23 cellular contexts compared by ENCODE assay signal in genomic region chr2:193581807-193582206, GRCh38.
"Had no signal": no experiment of that assay in that cellular context is flagged by ENCODE, and none has a peak within 500 bp of the region (broad histone marks: within the 10 kb centered on the region; RNA-seq: fewer than 3 reads in every experiment).

No MANE protein-coding gene starts in this region.

- H3K4me1 Mint-ChIP-seq: activated CD4-positive, alpha-beta T cell treated with anti-CD3 and anti-CD28 coated beads, Interleukin-2, amount 10 ng/mL, durations not matched to agents 7 days and 5 days; brain; natural killer cell had no signal

- H3K4me1 ChIP-seq: lower lobe of right lung, parathyroid adenoma, stomach, vagina had no signal

- H3K9ac ChIP-seq: parathyroid adenoma had no signal

- H3K9me3 ChIP-seq: lower lobe of right lung, right lobe of liver, stomach, vagina had no signal

- ATAC-seq: activated CD4-positive, CD25-positive, alpha-beta regulatory T cell treated with anti-CD3 and anti-CD28 coated beads, Interleukin-2, amount 50 U/mL, for 24 hours; activated CD8-positive, alpha-beta T cell treated with anti-CD3 and anti-CD28 coated beads, Interleukin-2, amount 10 ng/mL, durations not matched to agents 7 days and 5 days; left colon; lower lobe of right lung; natural killer cell had no signal

- H3K27me3 ChIP-seq: dorsolateral prefrontal cortex, hepatocyte, right lobe of liver, stomach, vagina had no signal

- H3K27me3 Mint-ChIP-seq: activated CD4-positive, alpha-beta T cell treated with anti-CD3 and anti-CD28 coated beads, Interleukin-2, amount 10 ng/mL, durations not matched to agents 7 days and 5 days; activated T-cell treated with anti-CD3 and anti-CD28 coated beads, Interleukin-2, amount 50 U/mL, for 24 hours had no signal

- H3K9me3 Mint-ChIP-seq: activated CD4-positive, alpha-beta T cell treated with anti-CD3 and anti-CD28 coated beads, Interleukin-2, amount 10 ng/mL, durations not matched to agents 7 days and 5 days; activated T-cell treated with anti-CD3 and anti-CD28 coated beads, Interleukin-2, amount 50 U/mL, for 24 hours; activated T-helper 2 cell treated with anti-CD3 and anti-CD28 coated beads, Interferon-gamma antibody, Interleukin-2, Interleukin-4, amounts not matched to agents 10 μg/mL and 5 μg/mL and 100 μg/mL, durations not matched to agents 14 hours and 24 hours and 36 hours had no signal

- H3K36me3 Mint-ChIP-seq: brain, natural killer cell had no signal

- H3K27ac Mint-ChIP-seq: activated CD4-positive, alpha-beta T cell treated with anti-CD3 and anti-CD28 coated beads, Interleukin-2, amount 10 ng/mL, durations not matched to agents 7 days and 5 days; activated CD8-positive, alpha-beta T cell treated with anti-CD3 and anti-CD28 coated beads, Interleukin-2, amount 10 ng/mL, durations not matched to agents 7 days and 5 days; activated naive CD4-positive, alpha-beta T cell treated with anti-CD3 and anti-CD28 coated beads for 36 hours; activated T-cell treated with anti-CD3 and anti-CD28 coated beads, Interleukin-2, amount 50 U/mL, for 24 hours; activated T-helper 2 cell treated with anti-CD3 and anti-CD28 coated beads, Interferon-gamma antibody, Interleukin-2, Interleukin-4, amounts not matched to agents 10 μg/mL and 5 μg/mL and 100 μg/mL, durations not matched to agents 14 hours and 24 hours and 36 hours; brain; natural killer cell had no signal

- H3K27ac ChIP-seq: dorsolateral prefrontal cortex, epithelial cell of prostate, hepatocyte, lower lobe of right lung, parathyroid adenoma, right lobe of liver, stomach, vagina had no signal

- H3K36me3 ChIP-seq: lower lobe of right lung, right lobe of liver, stomach, vagina had no signal

- DNase-seq: activated CD4-positive, alpha-beta T cell treated with anti-CD3 and anti-CD28 coated beads, Interleukin-2, amount 10 ng/mL, durations not matched to agents 7 days and 5 days; activated CD8-positive, alpha-beta T cell treated with anti-CD3 and anti-CD28 coated beads, Interleukin-2, amount 10 ng/mL, durations not matched to agents 7 days and 5 days; activated naive CD4-positive, alpha-beta T cell treated with anti-CD3 and anti-CD28 coated beads for 36 hours; activated T-cell treated with anti-CD3 and anti-CD28 coated beads, Interleukin-2, amount 50 U/mL, for 24 hours; anterior cingulate cortex; central memory CD4-positive, alpha-beta T cell; dorsolateral prefrontal cortex; foreskin fibroblast; left colon; lower lobe of right lung; natural killer cell; right lobe of liver; small intestine; stimulated activated CD4-positive, alpha-beta T cell treated with anti-CD3 and anti-CD28 coated beads, Interleukin-4, amount 100 ng/mL, for 1 hour; stomach; trophoblast cell had no signal

- H3K4me3 Mint-ChIP-seq: activated CD4-positive, alpha-beta T cell treated with anti-CD3 and anti-CD28 coated beads, Interleukin-2, amount 10 ng/mL, durations not matched to agents 7 days and 5 days; activated CD8-positive, alpha-beta T cell treated with anti-CD3 and anti-CD28 coated beads, Interleukin-2, amount 10 ng/mL, durations not matched to agents 7 days and 5 days; activated naive CD4-positive, alpha-beta T cell treated with anti-CD3 and anti-CD28 coated beads for 36 hours; activated T-cell treated with anti-CD3 and anti-CD28 coated beads, Interleukin-2, amount 50 U/mL, for 24 hours; brain; natural killer cell had no signal

- H3K4me3 ChIP-seq: dorsolateral prefrontal cortex, hepatocyte, lower lobe of right lung, right lobe of liver, stomach, vagina had no signal
